ENCODE assay signal across 20 cellular contexts in genomic region chr1:62716397-62716796, GRCh38. TPM values are rescaled to one million over a fixed set of nuclear protein-coding genes. Genes with fewer than 3 reads are reported as not detected.
DNase-seq lines count a peak whose midpoint lies in the region; ATAC-seq, FAIRE-seq and TF ChIP-seq lines count a peak whose summit lies in the region.
"Had no signal": no experiment of that assay in that cellular context is flagged by ENCODE, and none has a peak within 500 bp of the region (broad histone marks: within the 10 kb centered on the region; RNA-seq: fewer than 3 reads in every experiment).

No MANE protein-coding gene starts in this region.

- no peaks in the 10 kb centered on the region for H3K36me3 ChIP-seq in BLaER1

- FAIRE-seq in frontal cortex (lab: Jason Lieb, UNC) = no peak
- FAIRE-seq: islet of Langerhans, RCC 7860 had no signal

- H3K4me2 ChIP-seq in BLaER1 = peak overlapping the region; percentile 30

- TF ChIP-seq CTCF in HL-60 (IDR thresholded peaks at IDR 0.05; ENCODE audit: insufficient read depth, low read length) = no peak

- H3K27me3 ChIP-seq in BLaER1 (no peaks in the 10 kb centered on the region), HL-60 (ENCODE audit: insufficient read depth, poor library complexity, severe bottlenecking) (no peaks in the 10 kb centered on the region)

- H3K27ac ChIP-seq in BLaER1 (no peak overlapping the region), HL-60 (replicated peaks) (no peak overlapping the region)

- ATAC-seq in GM21529 (IDR thresholded peaks at IDR 0.05; ENCODE audit: unreplicated experiment) (no peak), HG02870 (IDR thresholded peaks at IDR 0.05; ENCODE audit: unreplicated experiment) (no peak)
- ATAC-seq: activated CD4-positive, CD25-positive, alpha-beta regulatory T cell treated with anti-CD3 and anti-CD28 coated beads, Interleukin-2, amount 50 U/mL, for 24 hours; activated CD8-positive, alpha-beta memory T cell treated with anti-CD3 and anti-CD28 coated beads, Interleukin-2, amount 10 ng/mL, durations not matched to agents 7 days and 5 days had no signal

- no peak overlapping the region for H3K9ac ChIP-seq in BLaER1

- H4K20me1 ChIP-seq in BLaER1 = no peaks in the 10 kb centered on the region

- H3K4me3 ChIP-seq in BLaER1 (no peak overlapping the region), HL-60 (replicated peaks; ENCODE audit: insufficient read depth, low read length) (no peak overlapping the region)

- in situ Hi-C loops in SK-MEL-5 (cut with HindIII; ENCODE audit: low pct_unique_long_range_greater_than_20kb, low sequenced_read_pairs) = no loop called here

- peak; percentile 7 to 57 for DNase-seq in HL-60 (ENCODE audit: low read depth in 1 of 2, low spot score in 1 of 2)
- peak; percentile 76 for DNase-seq in SK-MEL-5 (ENCODE audit: low read depth, low spot score)
- DNase-seq in foreskin melanocyte = peak; percentile 33
- no peak for DNase-seq in frontal cortex (ENCODE audit: low spot score in 2 of 2)
- no peak for DNase-seq in kidney tubule cell (ENCODE audit: low spot score)
- DNase-seq: activated CD8-positive, alpha-beta memory T cell treated with anti-CD3 and anti-CD28 coated beads, Interleukin-2, amount 10 ng/mL, durations not matched to agents 7 days and 5 days; activated gamma-delta T cell; amygdala; Calu3; H7; NCI-H187 treated with DMSO at 0.1 percent for 48 hours; NCI-H69; stimulated activated CD4-positive, alpha-beta T cell treated with anti-CD3 and anti-CD28 coated beads, Interleukin-4, amount 100 ng/mL, for 1 hour; T-helper 2 cell had no signal

- H3K9me3 ChIP-seq in BLaER1 = no peaks in the 10 kb centered on the region

- peaks cover 13% of the 10 kb centered on the region for H3K4me1 ChIP-seq in BLaER1

RNA-seq across cellular contexts. Expression of gene DOCK7, which starts 28.2 kb away (rescaled TPM):
- total RNA-seq in SK-MEL-5 (2014; rRNA removed; shearing (Covaris generic)) = 87.2 and 109 TPM in 2 replicates
- polyA plus RNA-seq in SK-MEL-5 (2015; cell fraction: cytosol; rRNA removed) = 48.4 and 54.4 TPM in 2 replicates
- 48.3 and 84.2 TPM in 2 replicates for polyA plus RNA-seq in SK-MEL-5 (2015; cell fraction: nucleus; rRNA removed)
- 172 TPM for total RNA-seq in frontal cortex

Comparison
In these comparisons a context has a peak if more than half of its experiments do, and no peak if none do; other contexts are left out.
1. DNase-seq: peak in HL-60 (2 of 2), SK-MEL-5 (single experiment) and foreskin melanocyte (single experiment); none in frontal cortex (0 of 2) and kidney tubule cell (single experiment).